Comparison of ENCODE assay signal across 8 cellular contexts in genomic region chr13:86864376-86864775, GRCh38.
"Had no signal": no experiment of that assay in that cellular context is flagged by ENCODE, and none has a peak within 500 bp of the region (broad histone marks: within the 10 kb centered on the region; RNA-seq: fewer than 3 reads in every experiment).

No MANE protein-coding gene starts in this region.

- H3K9me3 ChIP-seq: HAP-1 had no signal

- H3K27ac ChIP-seq: GM23248, HL-60 had no signal

- H3K4me3 ChIP-seq: GM23248, HAP-1 had no signal

- H2AFZ ChIP-seq: GM23248 had no signal

- ATAC-seq: HCT116, HepG2 had no signal

- FAIRE-seq: HepG2 had no signal

- DNase-seq: GM23248, GOT3, H7, HFFc6 had no signal

- H3K9ac ChIP-seq: GM23248 had no signal

- H3K36me3 ChIP-seq: HAP-1 had no signal

- H3K4me1 ChIP-seq: HAP-1 had no signal
